19 cellular contexts compared by ENCODE assay signal in genomic region chr22:22728382-22728781, GRCh38.
"Had no signal": no experiment of that assay in that cellular context is flagged by ENCODE, and none has a peak within 500 bp of the region (broad histone marks: within the 10 kb centered on the region; RNA-seq: fewer than 3 reads in every experiment).

No MANE protein-coding gene starts in this region.

- H3K36me3 Mint-ChIP-seq: naive thymus-derived CD4-positive, alpha-beta T cell; neural progenitor cell; type B pancreatic cell; WTC11 had no signal

- H3K27ac ChIP-seq: body of pancreas, esophagus muscularis mucosa, neural progenitor cell, prostate gland, stomach, testis had no signal

- H3K4me3 Mint-ChIP-seq: activated CD4-positive, alpha-beta memory T cell treated with anti-CD3 and anti-CD28 coated beads, Interleukin-2, amount 10 ng/mL, durations not matched to agents 7 days and 5 days; activated naive CD4-positive, alpha-beta T cell treated with anti-CD3 and anti-CD28 coated beads for 36 hours; naive thymus-derived CD4-positive, alpha-beta T cell; neural progenitor cell; type B pancreatic cell; WTC11 had no signal

- H3K9me3 Mint-ChIP-seq: activated CD4-positive, alpha-beta memory T cell treated with anti-CD3 and anti-CD28 coated beads, Interleukin-2, amount 10 ng/mL, durations not matched to agents 7 days and 5 days; activated naive CD4-positive, alpha-beta T cell treated with anti-CD3 and anti-CD28 coated beads for 36 hours; activated T-helper 2 cell treated with anti-CD3 and anti-CD28 coated beads, Interferon-gamma antibody, Interleukin-2, Interleukin-4, amounts not matched to agents 10 μg/mL and 5 μg/mL and 100 μg/mL, durations not matched to agents 14 hours and 24 hours and 36 hours; naive thymus-derived CD4-positive, alpha-beta T cell; neural progenitor cell; type B pancreatic cell; WTC11 had no signal

- H3K27ac Mint-ChIP-seq: activated CD4-positive, alpha-beta memory T cell treated with anti-CD3 and anti-CD28 coated beads, Interleukin-2, amount 10 ng/mL, durations not matched to agents 7 days and 5 days; activated naive CD4-positive, alpha-beta T cell treated with anti-CD3 and anti-CD28 coated beads for 36 hours; activated T-helper 2 cell treated with anti-CD3 and anti-CD28 coated beads, Interferon-gamma antibody, Interleukin-2, Interleukin-4, amounts not matched to agents 10 μg/mL and 5 μg/mL and 100 μg/mL, durations not matched to agents 14 hours and 24 hours and 36 hours; naive thymus-derived CD4-positive, alpha-beta T cell; neural progenitor cell; type B pancreatic cell; WTC11 had no signal

- ATAC-seq: body of pancreas; left cardiac atrium; naive thymus-derived CD4-positive, alpha-beta T cell; right cardiac atrium; WTC11 had no signal

- DNase-seq: activated CD4-positive, alpha-beta memory T cell treated with anti-CD3 and anti-CD28 coated beads, Interleukin-2, amount 10 ng/mL, durations not matched to agents 7 days and 5 days; activated CD4-positive, alpha-beta T cell treated with anti-CD3 and anti-CD28 coated beads for 48 hours; activated naive CD4-positive, alpha-beta T cell treated with anti-CD3 and anti-CD28 coated beads for 36 hours; activated T-cell treated with anti-CD3 and anti-CD28 coated beads, Interleukin-2, amount 50 U/mL, for 1 hour; body of pancreas; cerebellar nuclear complex; cortex of kidney; left cardiac atrium; mesendoderm; naive thymus-derived CD4-positive, alpha-beta T cell; right cardiac atrium; stomach; testis had no signal

- H3K4me1 Mint-ChIP-seq: neural progenitor cell, WTC11 had no signal
